26 cellular contexts compared by ENCODE assay signal in genomic region chr3:53740946-53741345, GRCh38.
DNase-seq lines count a peak whose midpoint lies in the region; TF ChIP-seq lines count a peak whose summit lies in the region.
"Had no signal": no experiment of that assay in that cellular context is flagged by ENCODE, and none has a peak within 500 bp of the region (broad histone marks: within the 10 kb centered on the region; RNA-seq: fewer than 3 reads in every experiment).

No MANE protein-coding gene starts in this region.

- H4K91ac ChIP-seq in mesenchymal stem cell (ENCODE audit: low read length): peak overlapping the region; percentile 47

- no peaks in the 10 kb centered on the region for H3K79me1 ChIP-seq in mesenchymal stem cell (replicated peaks; ENCODE audit: low read length, poor library complexity, severe bottlenecking)

- DNase-seq in Daoy (ENCODE audit: low read depth) (peak; percentile 23), astrocyte of the spinal cord (ENCODE audit: low read depth, low spot score) (peak; percentile 47), mesenchymal stem cell (no peak), smooth muscle cell of the brain vasculature (ENCODE audit: low read depth, low spot score) (peak; percentile 15), putamen (ENCODE audit: low spot score) (no peak), medulla oblongata (ENCODE audit: extremely low spot score) (no peak), activated gamma-delta T cell treated with Interleukin-2 at 50 U/mL for 16 hours (no peak)
- DNase-seq in activated CD4-positive, alpha-beta memory T cell treated with anti-CD3 and anti-CD28 coated beads, Interleukin-2, amount 10 ng/mL, durations not matched to agents 7 days and 5 days: no peak
- DNase-seq: 8988T; CD4-positive, CD25-positive, alpha-beta regulatory T cell; DMS53; EL; GDM1; HFFc6; IMR-90; KG1; MM.1S; NCI-H2029; NCI-H446; NCI-H524 treated with DMSO at 0.1 percent for 48 hours; Right ventricle myocardium superior; RPMI8226 had no signal

- no peak overlapping the region for H2BK12ac ChIP-seq in mesenchymal stem cell (ENCODE audit: low read length in 2 of 2)

- no peak overlapping the region for H3K14ac ChIP-seq in mesenchymal stem cell (ENCODE audit: low read length in 2 of 2)

- H2BK15ac ChIP-seq in mesenchymal stem cell (ENCODE audit: low read depth, poor library complexity, severe bottlenecking): no peak overlapping the region

- no peak overlapping the region for H3K4ac ChIP-seq in mesenchymal stem cell (ENCODE audit: low read depth in 1 of 2, low read length in 2 of 2)

- CTCF ChIA-PET in activated CD4-positive, alpha-beta memory T cell treated with anti-CD3 and anti-CD28 coated beads, Interleukin-2, amount 10 ng/mL, durations not matched to agents 7 days and 5 days (lab: Charles Lee): no interaction called here

- peaks cover 43% of the 10 kb centered on the region for H3K27me3 Mint-ChIP-seq in activated CD4-positive, alpha-beta memory T cell treated with anti-CD3 and anti-CD28 coated beads, Interleukin-2, amount 10 ng/mL, durations not matched to agents 7 days and 5 days

- no peak overlapping the region for H3K4me3 ChIP-seq in astrocyte of the spinal cord (ENCODE audit: low read depth, low read length)
- H3K4me3 ChIP-seq in mesenchymal stem cell (ENCODE audit: insufficient read depth in 1 of 2, low read depth in 1 of 2, low read length in 2 of 2): no peak overlapping the region
- H3K4me3 ChIP-seq: BLaER1, GM12878, GM23338, HAP-1 had no signal

- H3K4me2 ChIP-seq in mesenchymal stem cell (ENCODE audit: low read length, poor library complexity, severe bottlenecking): peak overlapping the region; percentile 32
- H3K4me2 ChIP-seq: BLaER1, GM23338 had no signal

- no peak overlapping the region for H3K23ac ChIP-seq in mesenchymal stem cell (ENCODE audit: low read length in 2 of 2)

- H3K4me1 ChIP-seq in mesenchymal stem cell (ENCODE audit: control insufficient read depth, insufficient read depth, low read depth, low read length): peaks cover 3% of the 10 kb centered on the region
- H3K4me1 ChIP-seq: BLaER1, HAP-1 had no signal

- H3K27me3 ChIP-seq in mesenchymal stem cell (ENCODE audit: control insufficient read depth in 1 of 2, insufficient read depth in 1 of 2, low read length in 2 of 2): peaks cover 11 to 24% of the 10 kb centered on the region in 2 experiments
- H3K27me3 ChIP-seq: BLaER1 had no signal

- H2AFZ ChIP-seq in mesenchymal stem cell (ENCODE audit: low read depth, low read length): no peak overlapping the region
- H2AFZ ChIP-seq: GM23338 had no signal

- H3K27ac ChIP-seq in mesenchymal stem cell (ENCODE audit: low read length, poor library complexity, severe bottlenecking): no peak overlapping the region
- H3K27ac ChIP-seq: BLaER1 had no signal

- in situ Hi-C loops in astrocyte of the spinal cord (cut with HindIII; ENCODE audit: low sequenced_read_pairs): no loop called here

- POLR2A ChIA-PET in activated CD4-positive, alpha-beta memory T cell treated with anti-CD3 and anti-CD28 coated beads, Interleukin-2, amount 10 ng/mL, durations not matched to agents 7 days and 5 days (lab: Charles Lee): interaction anchor here (0.7 kb wide), 1 partner anchor 9 kb away, joined by 3 read pairs; no protein-coding TSS in a partner anchor

- H4K8ac ChIP-seq in mesenchymal stem cell (ENCODE audit: low read length): no peak overlapping the region

- H2BK120ac ChIP-seq in mesenchymal stem cell (ENCODE audit: low read depth, low read length): no peak overlapping the region

- peaks cover 12% of the 10 kb centered on the region for H3K4me1 Mint-ChIP-seq in activated CD4-positive, alpha-beta memory T cell treated with anti-CD3 and anti-CD28 coated beads, Interleukin-2, amount 10 ng/mL, durations not matched to agents 7 days and 5 days

- H3K9me3 ChIP-seq in mesenchymal stem cell (ENCODE audit: control insufficient read depth, low read length): no peaks in the 10 kb centered on the region
- H3K9me3 ChIP-seq: HAP-1 had no signal

- no peaks in the 10 kb centered on the region for H3K9me3 Mint-ChIP-seq in activated CD4-positive, alpha-beta memory T cell treated with anti-CD3 and anti-CD28 coated beads, Interleukin-2, amount 10 ng/mL, durations not matched to agents 7 days and 5 days
- H3K9me3 Mint-ChIP-seq: GM23338, HFFc6 had no signal

- no peaks in the 10 kb centered on the region for H3K36me3 ChIP-seq in mesenchymal stem cell (ENCODE audit: control insufficient read depth in 1 of 2, insufficient read depth in 2 of 2, low read depth in 1 of 2, low read length in 2 of 2)
- H3K36me3 ChIP-seq: BLaER1, HAP-1 had no signal

- H3K27ac Mint-ChIP-seq in activated CD4-positive, alpha-beta memory T cell treated with anti-CD3 and anti-CD28 coated beads, Interleukin-2, amount 10 ng/mL, durations not matched to agents 7 days and 5 days: no peak overlapping the region
- H3K27ac Mint-ChIP-seq: CD4-positive, CD25-positive, alpha-beta regulatory T cell; GM23338; HFFc6 had no signal

- H3K4me3 Mint-ChIP-seq in activated CD4-positive, alpha-beta memory T cell treated with anti-CD3 and anti-CD28 coated beads, Interleukin-2, amount 10 ng/mL, durations not matched to agents 7 days and 5 days: no peak overlapping the region
- H3K4me3 Mint-ChIP-seq: CD4-positive, CD25-positive, alpha-beta regulatory T cell; GM23338; HFFc6 had no signal

- WGBS in mesenchymal stem cell: 76% methylated on average over 4 of the region's 4 CpGs

- no peak overlapping the region for H3K18ac ChIP-seq in mesenchymal stem cell (ENCODE audit: low read depth in 1 of 2, low read length in 2 of 2)

- no peak overlapping the region for H3K9ac ChIP-seq in mesenchymal stem cell (ENCODE audit: low read length)
- H3K9ac ChIP-seq: BLaER1 had no signal

- H2BK5ac ChIP-seq in mesenchymal stem cell (ENCODE audit: low read depth, low read length, poor library complexity, severe bottlenecking): no peak overlapping the region

- H3K36me3 Mint-ChIP-seq in activated CD4-positive, alpha-beta memory T cell treated with anti-CD3 and anti-CD28 coated beads, Interleukin-2, amount 10 ng/mL, durations not matched to agents 7 days and 5 days (ENCODE audit: low read depth): peaks cover 8% of the 10 kb centered on the region
- H3K36me3 Mint-ChIP-seq: CD4-positive, CD25-positive, alpha-beta regulatory T cell had no signal

- H2AK5ac ChIP-seq in mesenchymal stem cell (ENCODE audit: low read length, severe bottlenecking): no peak overlapping the region

- TF ChIP-seq CTCF in astrocyte of the spinal cord (IDR thresholded peaks at IDR 0.05; ENCODE audit: low read depth, low read length): no peak

Comparison
In these comparisons a context has a peak if more than half of its experiments do, and no peak if none do; other contexts are left out.
1. DNase-seq: peak in Daoy (single experiment), astrocyte of the spinal cord (single experiment) and smooth muscle cell of the brain vasculature (single experiment); none in mesenchymal stem cell (single experiment), putamen (single experiment), activated CD4-positive, alpha-beta memory T cell treated with anti-CD3 and anti-CD28 coated beads, Interleukin-2, amount 10 ng/mL, durations not matched to agents 7 days and 5 days (single experiment), medulla oblongata (single experiment) and activated gamma-delta T cell treated with Interleukin-2 at 50 U/mL for 16 hours (single experiment).